In the genomic region with DNA sequence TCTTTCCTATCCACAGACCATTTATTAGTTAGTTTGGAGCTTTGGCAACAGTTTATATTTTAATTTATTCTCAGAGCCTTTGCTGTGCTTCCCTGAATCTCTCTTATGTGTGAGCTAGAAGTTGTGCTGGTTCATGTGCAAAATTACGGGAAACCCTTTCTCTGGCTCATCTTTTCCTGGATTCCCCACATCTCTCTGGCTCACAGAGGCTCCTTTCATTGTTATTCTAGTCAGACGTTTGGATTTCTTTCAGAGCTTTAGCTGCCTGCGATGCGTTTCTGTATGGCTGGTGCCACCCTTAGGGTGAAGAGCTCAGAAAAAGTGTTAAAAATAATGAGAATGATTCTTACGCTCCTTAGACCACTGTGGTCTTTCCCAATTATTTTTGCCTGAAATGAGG, we compare ENCODE assay signal across 1 cellular context.
TF ChIP-seq lines count a peak whose summit lies in the region.

No MANE protein-coding gene starts in this region.

TF ChIP-seq in GM23338, 12 proteins besides CTCF, POLR2A, EP300 and RAD21 (continued from another document):
- TF ChIP-seq, protein P1, sequence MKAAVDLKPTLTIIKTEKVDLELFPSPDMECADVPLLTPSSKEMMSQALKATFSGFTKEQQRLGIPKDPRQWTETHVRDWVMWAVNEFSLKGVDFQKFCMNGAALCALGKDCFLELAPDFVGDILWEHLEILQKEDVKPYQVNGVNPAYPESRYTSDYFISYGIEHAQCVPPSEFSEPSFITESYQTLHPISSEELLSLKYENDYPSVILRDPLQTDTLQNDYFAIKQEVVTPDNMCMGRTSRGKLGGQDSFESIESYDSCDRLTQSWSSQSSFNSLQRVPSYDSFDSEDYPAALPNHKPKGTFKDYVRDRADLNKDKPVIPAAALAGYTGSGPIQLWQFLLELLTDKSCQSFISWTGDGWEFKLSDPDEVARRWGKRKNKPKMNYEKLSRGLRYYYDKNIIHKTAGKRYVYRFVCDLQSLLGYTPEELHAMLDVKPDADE (IDR thresholded peaks at IDR 0.05), result no peak
- TF ChIP-seq EZH2 (IDR thresholded peaks at IDR 0.05; ENCODE audit: low read depth, unreplicated experiment) (no peak), POLR2AphosphoS5 (IDR thresholded peaks at IDR 0.05; ENCODE audit: low read depth) (no peak), REST (IDR thresholded peaks at IDR 0.05; ENCODE audit: unreplicated experiment) (no peak), EZH2phosphoT487 (IDR thresholded peaks at IDR 0.05; ENCODE audit: unreplicated experiment) (no peak), NANOG (IDR thresholded peaks at IDR 0.05; ENCODE audit: borderline replicate concordance) (no peak), CREB1 (CRISPR knock-in tag; IDR thresholded peaks at IDR 0.05; ENCODE audit: low read depth) (no peak), ZNF114 (CRISPR knock-in tag; IDR thresholded peaks at IDR 0.05) (no peak)
- TF ChIP-seq, protein P2, sequence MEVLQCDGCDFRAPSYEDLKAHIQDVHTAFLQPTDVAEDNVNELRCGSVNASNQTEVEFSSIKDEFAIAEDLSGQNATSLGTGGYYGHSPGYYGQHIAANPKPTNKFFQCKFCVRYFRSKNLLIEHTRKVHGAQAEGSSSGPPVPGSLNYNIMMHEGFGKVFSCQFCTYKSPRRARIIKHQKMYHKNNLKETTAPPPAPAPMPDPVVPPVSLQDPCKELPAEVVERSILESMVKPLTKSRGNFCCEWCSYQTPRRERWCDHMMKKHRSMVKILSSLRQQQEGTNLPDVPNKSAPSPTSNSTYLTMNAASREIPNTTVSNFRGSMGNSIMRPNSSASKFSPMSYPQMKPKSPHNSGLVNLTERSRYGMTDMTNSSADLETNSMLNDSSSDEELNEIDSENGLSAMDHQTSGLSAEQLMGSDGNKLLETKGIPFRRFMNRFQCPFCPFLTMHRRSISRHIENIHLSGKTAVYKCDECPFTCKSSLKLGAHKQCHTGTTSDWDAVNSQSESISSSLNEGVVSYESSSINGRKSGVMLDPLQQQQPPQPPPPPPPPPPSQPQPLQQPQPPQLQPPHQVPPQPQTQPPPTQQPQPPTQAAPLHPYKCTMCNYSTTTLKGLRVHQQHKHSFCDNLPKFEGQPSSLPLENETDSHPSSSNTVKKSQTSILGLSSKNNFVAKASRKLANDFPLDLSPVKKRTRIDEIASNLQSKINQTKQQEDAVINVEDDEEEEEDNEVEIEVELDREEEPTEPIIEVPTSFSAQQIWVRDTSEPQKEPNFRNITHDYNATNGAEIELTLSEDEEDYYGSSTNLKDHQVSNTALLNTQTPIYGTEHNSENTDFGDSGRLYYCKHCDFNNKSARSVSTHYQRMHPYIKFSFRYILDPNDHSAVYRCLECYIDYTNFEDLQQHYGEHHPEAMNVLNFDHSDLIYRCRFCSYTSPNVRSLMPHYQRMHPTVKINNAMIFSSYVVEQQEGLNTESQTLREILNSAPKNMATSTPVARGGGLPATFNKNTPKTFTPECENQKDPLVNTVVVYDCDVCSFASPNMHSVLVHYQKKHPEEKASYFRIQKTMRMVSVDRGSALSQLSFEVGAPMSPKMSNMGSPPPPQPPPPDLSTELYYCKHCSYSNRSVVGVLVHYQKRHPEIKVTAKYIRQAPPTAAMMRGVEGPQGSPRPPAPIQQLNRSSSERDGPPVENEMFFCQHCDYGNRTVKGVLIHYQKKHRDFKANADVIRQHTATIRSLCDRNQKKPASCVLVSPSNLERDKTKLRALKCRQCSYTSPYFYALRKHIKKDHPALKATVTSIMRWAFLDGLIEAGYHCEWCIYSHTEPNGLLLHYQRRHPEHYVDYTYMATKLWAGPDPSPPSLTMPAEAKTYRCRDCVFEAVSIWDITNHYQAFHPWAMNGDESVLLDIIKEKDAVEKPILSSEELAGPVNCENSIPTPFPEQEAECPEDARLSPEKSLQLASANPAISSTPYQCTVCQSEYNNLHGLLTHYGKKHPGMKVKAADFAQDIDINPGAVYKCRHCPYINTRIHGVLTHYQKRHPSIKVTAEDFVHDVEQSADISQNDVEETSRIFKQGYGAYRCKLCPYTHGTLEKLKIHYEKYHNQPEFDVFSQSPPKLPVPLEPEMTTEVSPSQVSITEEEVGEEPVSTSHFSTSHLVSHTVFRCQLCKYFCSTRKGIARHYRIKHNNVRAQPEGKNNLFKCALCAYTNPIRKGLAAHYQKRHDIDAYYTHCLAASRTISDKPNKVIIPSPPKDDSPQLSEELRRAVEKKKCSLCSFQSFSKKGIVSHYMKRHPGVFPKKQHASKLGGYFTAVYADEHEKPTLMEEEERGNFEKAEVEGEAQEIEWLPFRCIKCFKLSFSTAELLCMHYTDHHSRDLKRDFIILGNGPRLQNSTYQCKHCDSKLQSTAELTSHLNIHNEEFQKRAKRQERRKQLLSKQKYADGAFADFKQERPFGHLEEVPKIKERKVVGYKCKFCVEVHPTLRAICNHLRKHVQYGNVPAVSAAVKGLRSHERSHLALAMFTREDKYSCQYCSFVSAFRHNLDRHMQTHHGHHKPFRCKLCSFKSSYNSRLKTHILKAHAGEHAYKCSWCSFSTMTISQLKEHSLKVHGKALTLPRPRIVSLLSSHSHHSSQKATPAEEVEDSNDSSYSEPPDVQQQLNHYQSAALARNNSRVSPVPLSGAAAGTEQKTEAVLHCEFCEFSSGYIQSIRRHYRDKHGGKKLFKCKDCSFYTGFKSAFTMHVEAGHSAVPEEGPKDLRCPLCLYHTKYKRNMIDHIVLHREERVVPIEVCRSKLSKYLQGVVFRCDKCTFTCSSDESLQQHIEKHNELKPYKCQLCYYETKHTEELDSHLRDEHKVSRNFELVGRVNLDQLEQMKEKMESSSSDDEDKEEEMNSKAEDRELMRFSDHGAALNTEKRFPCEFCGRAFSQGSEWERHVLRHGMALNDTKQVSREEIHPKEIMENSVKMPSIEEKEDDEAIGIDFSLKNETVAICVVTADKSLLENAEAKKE (CRISPR knock-in tag; IDR thresholded peaks at IDR 0.05), result no peak
